In the genomic region with DNA sequence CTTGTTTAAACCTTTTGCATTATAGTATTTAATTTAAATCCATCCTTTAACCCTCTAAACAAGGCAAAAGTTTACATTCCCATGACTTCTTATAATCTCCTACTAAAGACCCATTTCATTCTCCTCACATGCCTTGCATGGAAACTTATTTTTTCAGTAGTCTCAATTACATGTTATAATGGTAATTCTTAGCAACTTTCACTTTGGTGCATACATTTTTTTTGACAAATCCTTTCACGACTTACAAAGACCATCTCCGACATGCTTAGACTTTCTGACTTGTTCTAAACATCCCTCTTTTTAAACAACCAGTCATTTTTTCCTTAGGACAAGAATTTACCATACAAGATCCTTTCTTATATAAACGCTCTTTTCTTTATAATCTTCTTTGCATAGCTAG, we compare ENCODE assay signal across 24 cellular contexts.
A peak's percentile ranks its signal among the peaks of the same experiment; 100 is the strongest.
DNase-seq lines count a peak whose midpoint lies in the region; TF ChIP-seq lines count a peak whose summit lies in the region.
"Had no signal": no experiment of that assay in that cellular context is flagged by ENCODE, and none has a peak within 500 bp of the region (broad histone marks: within the 10 kb centered on the region; RNA-seq: fewer than 3 reads in every experiment).

No MANE protein-coding gene starts in this region.

- H3K27me3 ChIP-seq in breast epithelium: no peaks in the 10 kb centered on the region
- H3K27me3 ChIP-seq in neuronal stem cell (ENCODE audit: control insufficient read depth in 3 of 3, insufficient read depth in 3 of 3, low read depth in 1 of 3, low read length in 3 of 3): no peaks in the 10 kb centered on the region
- no peaks in the 10 kb centered on the region for H3K27me3 ChIP-seq in CD4-positive, alpha-beta memory T cell (ENCODE audit: insufficient read depth, low read length)
- H3K27me3 ChIP-seq: gastroesophageal sphincter, testis, uterus had no signal

- no peak overlapping the region for H3K4me3 Mint-ChIP-seq in MCF 10A (ENCODE audit: unreplicated experiment)
- H3K4me3 Mint-ChIP-seq in CD4-positive, alpha-beta memory T cell: no peak overlapping the region
- H3K4me3 Mint-ChIP-seq: activated naive CD8-positive, alpha-beta T cell treated with anti-CD3 and anti-CD28 coated beads, Interleukin-2, amount 10 ng/mL, durations not matched to agents 7 days and 5 days had no signal

- no peak overlapping the region for H3K4ac ChIP-seq in neuronal stem cell (ENCODE audit: low read length)

- H3K4me3 ChIP-seq in breast epithelium (no peak overlapping the region), SK-N-MC (no peak overlapping the region), neuronal stem cell (ENCODE audit: low read length in 2 of 2) (no peak overlapping the region)
- no peak overlapping the region for H3K4me3 ChIP-seq in CD4-positive, alpha-beta memory T cell (ENCODE audit: low read length in 2 of 2)
- H3K4me3 ChIP-seq: gastroesophageal sphincter, smooth muscle cell, testis, uterus had no signal

- H3K4me1 Mint-ChIP-seq in MCF 10A (ENCODE audit: insufficient read depth, unreplicated experiment): no peaks in the 10 kb centered on the region
- H3K4me1 Mint-ChIP-seq in CD4-positive, alpha-beta memory T cell: no peaks in the 10 kb centered on the region
- H3K4me1 Mint-ChIP-seq: activated naive CD8-positive, alpha-beta T cell treated with anti-CD3 and anti-CD28 coated beads, Interleukin-2, amount 10 ng/mL, durations not matched to agents 7 days and 5 days had no signal

- CTCF ChIA-PET in MCF 10A (lab: Yijun Ruan, JAX): interaction anchor here (0.6 to 0.7 kb wide), 3 partner anchors 37 to 1167 kb away, joined by 3 to 5 read pairs (median 4); no protein-coding TSS in a partner anchor
- CTCF ChIA-PET in CD4-positive, alpha-beta memory T cell (lab: Charles Lee; ENCODE audit: partially characterized antibody): no interaction called here

- no peak overlapping the region for H2AFZ ChIP-seq in neuronal stem cell (ENCODE audit: low read length)

- H2AK5ac ChIP-seq in neuronal stem cell (ENCODE audit: low read depth, low read length): no peak overlapping the region

- H3K4me1 ChIP-seq in breast epithelium (no peaks in the 10 kb centered on the region), neuronal stem cell (ENCODE audit: control insufficient read depth in 2 of 2, insufficient read depth in 1 of 2, low read depth in 1 of 2, low read length in 2 of 2) (no peaks in the 10 kb centered on the region)
- no peaks in the 10 kb centered on the region for H3K4me1 ChIP-seq in CD4-positive, alpha-beta memory T cell (ENCODE audit: insufficient read depth, low read length)
- H3K4me1 ChIP-seq: gastroesophageal sphincter, testis, uterus had no signal

- no peak overlapping the region for H3K4me2 ChIP-seq in neuronal stem cell (ENCODE audit: insufficient read depth, low read length, poor library complexity, severe bottlenecking)
- H3K4me2 ChIP-seq: smooth muscle cell had no signal

- H2BK5ac ChIP-seq in neuronal stem cell (ENCODE audit: low read length): no peak overlapping the region

- no peaks in the 10 kb centered on the region for H3K79me1 ChIP-seq in neuronal stem cell (ENCODE audit: low read depth, low read length)

- no peaks in the 10 kb centered on the region for H3K36me3 ChIP-seq in breast epithelium
- H3K36me3 ChIP-seq in SK-N-MC (ENCODE audit: insufficient read depth, low read length): no peaks in the 10 kb centered on the region
- no peaks in the 10 kb centered on the region for H3K36me3 ChIP-seq in neuronal stem cell (replicated peaks in 1 of 2; ENCODE audit: control insufficient read depth in 2 of 2, insufficient read depth in 2 of 2, low read length in 2 of 2)
- no peaks in the 10 kb centered on the region for H3K36me3 ChIP-seq in CD4-positive, alpha-beta memory T cell (ENCODE audit: insufficient read depth, low read length)
- H3K36me3 ChIP-seq: gastroesophageal sphincter, uterus had no signal

- H3K9me3 ChIP-seq in breast epithelium: peaks cover 6 to 13% of the 10 kb centered on the region in 2 donors
- H3K9me3 ChIP-seq in SK-N-MC (ENCODE audit: low read depth, low read length): no peaks in the 10 kb centered on the region; the same call in 1 of the 2 replicates
- H3K9me3 ChIP-seq in neuronal stem cell (replicated peaks in 1 of 2; ENCODE audit: control insufficient read depth in 2 of 2, insufficient read depth in 1 of 2, low read depth in 1 of 2, low read length in 2 of 2): peaks cover 7 to 11% of the 10 kb centered on the region in 2 donors
- no peaks in the 10 kb centered on the region for H3K9me3 ChIP-seq in CD4-positive, alpha-beta memory T cell (ENCODE audit: control insufficient read depth in 1 of 2, low read length in 2 of 2)
- H3K9me3 ChIP-seq: gastroesophageal sphincter, testis, uterus had no signal

- peaks cover 18% of the 10 kb centered on the region for H3K9me3 Mint-ChIP-seq in MCF 10A (ENCODE audit: unreplicated experiment)
- peaks cover 4 to 37% (median 18%) of the 10 kb centered on the region in 8 donors for H3K9me3 Mint-ChIP-seq in CD4-positive, alpha-beta memory T cell

- no peaks in the 10 kb centered on the region for H3K27me3 Mint-ChIP-seq in MCF 10A (ENCODE audit: insufficient read depth, unreplicated experiment)
- H3K27me3 Mint-ChIP-seq in CD4-positive, alpha-beta memory T cell: no peaks in the 10 kb centered on the region
- H3K27me3 Mint-ChIP-seq: activated naive CD8-positive, alpha-beta T cell treated with anti-CD3 and anti-CD28 coated beads, Interleukin-2, amount 10 ng/mL, durations not matched to agents 7 days and 5 days had no signal

- H4K91ac ChIP-seq in neuronal stem cell (ENCODE audit: low read depth, low read length, poor library complexity): no peak overlapping the region

- H4K8ac ChIP-seq in neuronal stem cell (ENCODE audit: low read depth, low read length): no peak overlapping the region

- H3K9ac ChIP-seq in SK-N-MC (ENCODE audit: insufficient read length): no peak overlapping the region
- no peak overlapping the region for H3K9ac ChIP-seq in neuronal stem cell (ENCODE audit: low read depth, low read length, poor library complexity)

- H2BK15ac ChIP-seq in neuronal stem cell (ENCODE audit: low read length): no peak overlapping the region

- intact Hi-C loops in MCF 10A (cut with micrococcal nuclease) (no loop called here), breast epithelium (cut with DNase I; ENCODE audit: low total_unique reads) (no loop called here)
- intact Hi-C loops in CD4-positive, alpha-beta memory T cell (cut with micrococcal nuclease): no loop called here

- no TSS peak for BruUV-seq in MCF 10A (replicated peaks; lab: Mats Ljungman, UMichigan)

- TF ChIP-seq CTCF in MCF 10A (IDR thresholded peaks at IDR 0.05; ENCODE audit: unreplicated experiment): no peak
- TF ChIP-seq CTCF in breast epithelium (IDR thresholded peaks at IDR 0.05): no peak

- H2BK120ac ChIP-seq in neuronal stem cell (ENCODE audit: low read depth, low read length): no peak overlapping the region

- no peak for TF ChIP-seq POLR2A in breast epithelium (IDR thresholded peaks at IDR 0.05)

- no peak overlapping the region for H3K23ac ChIP-seq in neuronal stem cell (ENCODE audit: low read depth, low read length, poor library complexity)

- no peak overlapping the region for H3K18ac ChIP-seq in neuronal stem cell (ENCODE audit: low read length)

- no CpG with 5 or more reads among the region's 3 CpGs for WGBS in neuronal stem cell (ENCODE audit: extremely low coverage in 2 of 2, insufficient read length in 2 of 2, insufficient replicate concordance in 1 of 2), 2 donors

- peaks cover 12% of the 10 kb centered on the region for H3K36me3 Mint-ChIP-seq in MCF 10A (ENCODE audit: insufficient read depth, unreplicated experiment)
- no peaks in the 10 kb centered on the region for H3K36me3 Mint-ChIP-seq in CD4-positive, alpha-beta memory T cell
- H3K36me3 Mint-ChIP-seq: activated naive CD8-positive, alpha-beta T cell treated with anti-CD3 and anti-CD28 coated beads, Interleukin-2, amount 10 ng/mL, durations not matched to agents 7 days and 5 days had no signal

- no peak overlapping the region for H3K27ac Mint-ChIP-seq in MCF 10A (ENCODE audit: low read depth, unreplicated experiment)
- H3K27ac Mint-ChIP-seq in CD4-positive, alpha-beta memory T cell: no peak overlapping the region
- H3K27ac Mint-ChIP-seq: activated naive CD8-positive, alpha-beta T cell treated with anti-CD3 and anti-CD28 coated beads, Interleukin-2, amount 10 ng/mL, durations not matched to agents 7 days and 5 days; activated T-helper 2 cell treated with anti-CD3 and anti-CD28 coated beads, Interferon-gamma antibody, Interleukin-2, Interleukin-4, amounts not matched to agents 10 μg/mL and 5 μg/mL and 100 μg/mL, durations not matched to agents 14 hours and 24 hours and 36 hours had no signal

- H2BK12ac ChIP-seq in neuronal stem cell (ENCODE audit: low read length): no peak overlapping the region

- H3K27ac ChIP-seq in breast epithelium (no peak overlapping the region), SK-N-MC (no peak overlapping the region), neuronal stem cell (replicated peaks; ENCODE audit: low read length) (no peak overlapping the region)
- no peak overlapping the region for H3K27ac ChIP-seq in CD4-positive, alpha-beta memory T cell (ENCODE audit: low read depth, low read length)
- H3K27ac ChIP-seq: C4-2B, gastroesophageal sphincter, testis, uterus had no signal

- POLR2A ChIA-PET in MCF 10A (lab: Yijun Ruan, JAX): interaction anchor here (0.6 kb wide), 1 partner anchor 266 kb away, joined by 4 read pairs; no protein-coding TSS in a partner anchor
- POLR2A ChIA-PET in CD4-positive, alpha-beta memory T cell (lab: Charles Lee; ENCODE audit: partially characterized antibody): no interaction called here

- DNase-seq in MCF 10A (ENCODE audit: unreplicated experiment): peak; percentile 38
- DNase-seq in breast epithelium (ENCODE audit: low spot score in 2 of 2): no peak
- DNase-seq in LHCN-M2 (ENCODE audit: low read depth): peak; percentile 8
- DNase-seq in SK-N-MC (ENCODE audit: low read depth, low spot score): peak; percentile 6
- DNase-seq in neuronal stem cell (ENCODE audit: low spot score): peak; percentile 24
- no peak for DNase-seq in CD4-positive, alpha-beta memory T cell
- no peak for DNase-seq in iPS-NIHi7 (ENCODE audit: extremely low spot score)
- DNase-seq in cerebellar nuclear complex (lab: John Stamatoyannopoulos, UW): no peak
- DNase-seq: activated CD4-positive, alpha-beta T cell treated with anti-CD3 and anti-CD28 coated beads, Interleukin-2, amount 50 U/mL, for 48 hours; activated CD4-positive, CD25-positive, alpha-beta regulatory T cell; activated CD8-positive, alpha-beta memory T cell treated with anti-CD3 and anti-CD28 coated beads, Interleukin-2, amount 50 U/mL, for 48 hours; activated naive CD8-positive, alpha-beta T cell treated with anti-CD3 and anti-CD28 coated beads, Interleukin-2, amount 10 ng/mL, durations not matched to agents 7 days and 5 days; effector CD4-positive, alpha-beta T cell; GF-D8; NCI-H1436; NCI-H2171; stimulated activated naive CD4-positive, alpha-beta T cell; T-helper 9 cell; testis; uterus had no signal

- H3K14ac ChIP-seq in neuronal stem cell (ENCODE audit: low read length): no peak overlapping the region

Comparison
In these comparisons a context has a peak if more than half of its experiments do, and no peak if none do; other contexts are left out.
1. DNase-seq: peak in MCF 10A (single experiment), LHCN-M2 (single experiment), SK-N-MC (single experiment) and neuronal stem cell (single experiment); none in breast epithelium (0 of 2), CD4-positive, alpha-beta memory T cell (0 of 5), iPS-NIHi7 (single experiment) and cerebellar nuclear complex (0 of 2).